9 cellular contexts compared by ENCODE assay signal in the genomic region with DNA sequence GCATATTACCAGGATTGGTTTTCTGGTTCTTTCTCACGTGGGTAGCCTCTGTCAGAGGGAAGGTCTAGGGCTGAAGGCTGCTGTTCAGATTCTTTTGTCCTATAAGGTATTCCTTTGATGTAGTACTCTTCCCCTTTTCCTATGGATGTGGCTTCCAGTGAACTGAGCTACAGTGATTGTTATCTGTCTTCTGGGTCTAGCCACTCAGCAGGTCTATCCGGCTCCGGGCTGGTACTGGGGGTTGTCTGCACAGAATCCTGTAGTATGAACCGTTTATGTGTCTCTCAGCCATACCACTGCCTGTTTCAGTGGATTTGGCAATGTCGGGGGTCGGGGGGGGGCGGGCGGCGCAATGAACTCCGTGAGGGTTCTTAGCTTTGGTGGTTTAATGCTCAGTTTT.
"Had no signal": no experiment of that assay in that cellular context is flagged by ENCODE, and none has a peak within 500 bp of the region (broad histone marks: within the 10 kb centered on the region; RNA-seq: fewer than 3 reads in every experiment).

No MANE protein-coding gene starts in this region.

- H3K27ac ChIP-seq: GM23248 had no signal

- DNase-seq: GM23248, GOT3, H7, H9, HCEC 1CT, HFFc6 had no signal

- H3K4me3 ChIP-seq: GM23248, GM23338, HAP-1 had no signal

- H3K9ac ChIP-seq: GM23248 had no signal

- H3K4me2 ChIP-seq: GM23338 had no signal

- H2AFZ ChIP-seq: GM23248, GM23338 had no signal

- H3K4me1 ChIP-seq: HAP-1 had no signal

- H3K36me3 ChIP-seq: HAP-1 had no signal

- ATAC-seq: GM23338, HCT116 had no signal

- H3K9me3 ChIP-seq: HAP-1 had no signal
